In the genomic region with DNA sequence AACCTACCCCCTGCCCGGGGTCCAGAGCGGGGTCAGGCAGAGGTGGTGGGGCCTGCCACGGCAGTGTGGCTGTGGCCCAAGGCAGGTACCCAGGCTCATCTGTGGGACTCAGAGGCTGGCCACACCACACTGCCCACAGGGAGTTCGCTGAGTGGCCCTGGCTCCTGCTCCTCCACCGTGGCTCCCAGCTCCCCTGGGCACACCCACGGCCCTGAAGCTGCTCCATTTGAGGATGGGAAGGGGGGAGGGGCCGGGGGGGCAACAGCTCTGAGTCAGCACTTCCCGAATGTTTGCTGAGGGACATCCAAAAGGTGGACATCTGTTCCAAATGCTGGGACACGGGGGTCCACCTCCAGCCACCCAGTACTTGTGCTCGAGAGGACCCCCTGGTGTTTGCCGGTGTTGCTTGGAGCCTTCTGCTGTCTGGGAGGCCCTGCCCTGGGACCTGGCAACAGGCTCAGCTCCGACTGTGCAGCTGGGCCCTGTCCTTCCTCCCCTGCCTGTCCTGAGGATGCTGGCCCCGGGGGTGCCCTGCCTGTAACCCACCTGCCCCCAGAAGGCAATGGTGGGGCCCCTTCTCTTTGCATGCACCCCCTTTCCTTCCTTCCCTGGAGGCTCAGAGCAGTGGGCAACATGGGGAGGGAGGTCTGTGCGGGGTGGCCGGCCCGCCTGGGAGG, we compare ENCODE assay signal across 11 cellular contexts. TPM values are rescaled to one million over a fixed set of nuclear protein-coding genes. Genes with fewer than 3 reads are reported as not detected.
DNase-seq lines count a peak whose midpoint lies in the region; ATAC-seq and TF ChIP-seq lines count a peak whose summit lies in the region.
"Had no signal": no experiment of that assay in that cellular context is flagged by ENCODE, and none has a peak within 500 bp of the region (broad histone marks: within the 10 kb centered on the region; RNA-seq: fewer than 3 reads in every experiment).

No MANE protein-coding gene starts in this region.

- intact Hi-C loops in A673 (cut with micrococcal nuclease; ENCODE audit: unreplicated experiment) (no loop called here), Calu3 (cut with micrococcal nuclease; ENCODE audit: unreplicated experiment) (no loop called here)
- intact Hi-C loops in activated CD8-positive, alpha-beta T cell treated with anti-CD3 and anti-CD28 coated beads for 36 hours (cut with micrococcal nuclease): loop anchor here (10.0 kb wide), 1 partner anchor 220 kb away; no protein-coding TSS in a partner anchor

- H3K27ac Mint-ChIP-seq in Calu3 (ENCODE audit: unreplicated experiment): no peak overlapping the region
- H3K27ac Mint-ChIP-seq in activated CD8-positive, alpha-beta T cell treated with anti-CD3 and anti-CD28 coated beads for 36 hours: no peak overlapping the region
- H3K27ac Mint-ChIP-seq: immature natural killer cell had no signal

- POLR2A ChIA-PET in A673 (lab: Charles Lee; ENCODE audit: low non-redundant PET): no interaction called here
- POLR2A ChIA-PET in activated CD8-positive, alpha-beta T cell treated with anti-CD3 and anti-CD28 coated beads for 36 hours (lab: Charles Lee): interaction anchor here (0.7 to 1.2 kb wide), 3 partner anchors 10 to 117 kb away, joined by 3 to 4 read pairs (median 3); partner anchors contain the start of gene ANAPC2

- H3K4me3 ChIP-seq in A673 (ENCODE audit: low read depth, low read length, poor library complexity, severe bottlenecking) (no peak overlapping the region), SJCRH30 (peak overlapping the region; percentile 51)
- H3K4me3 ChIP-seq: GM23248 had no signal

- peaks cover 35% of the 10 kb centered on the region for H3K36me3 Mint-ChIP-seq in Calu3 (ENCODE audit: insufficient read depth, unreplicated experiment)
- no peaks in the 10 kb centered on the region for H3K36me3 Mint-ChIP-seq in activated CD8-positive, alpha-beta T cell treated with anti-CD3 and anti-CD28 coated beads for 36 hours (ENCODE audit: low read depth)
- H3K36me3 Mint-ChIP-seq: activated naive CD8-positive, alpha-beta T cell treated with anti-CD3 and anti-CD28 coated beads for 36 hours; immature natural killer cell had no signal

- no peak for ATAC-seq in activated CD8-positive, alpha-beta T cell treated with anti-CD3 and anti-CD28 coated beads for 36 hours

- DNase-seq in A673 (ENCODE audit: low spot score): no peak
- peak; percentile 74 to 78 for DNase-seq in SJCRH30
- peak; percentile 68 for DNase-seq in left kidney (ENCODE audit: low read depth, low spot score)
- DNase-seq in cerebellar nuclear complex (lab: John Stamatoyannopoulos, UW): no peak
- DNase-seq in Calu3: no peak
- no peak for DNase-seq in activated CD8-positive, alpha-beta T cell treated with anti-CD3 and anti-CD28 coated beads for 36 hours
- DNase-seq: activated naive CD8-positive, alpha-beta T cell treated with anti-CD3 and anti-CD28 coated beads for 36 hours; GM23248; immature natural killer cell had no signal

- no peaks in the 10 kb centered on the region for H3K27me3 Mint-ChIP-seq in Calu3 (ENCODE audit: unreplicated experiment)
- H3K27me3 Mint-ChIP-seq in activated CD8-positive, alpha-beta T cell treated with anti-CD3 and anti-CD28 coated beads for 36 hours: peaks cover 9% of the 10 kb centered on the region

- no TSS peak for BruUV-seq in A673 (replicated peaks; lab: Mats Ljungman, UMichigan)
- BruUV-seq in Calu3 (replicated peaks; lab: Mats Ljungman, UMichigan): no TSS peak

- no peaks in the 10 kb centered on the region for H3K4me1 Mint-ChIP-seq in Calu3 (ENCODE audit: low read depth, unreplicated experiment)
- H3K4me1 Mint-ChIP-seq in activated CD8-positive, alpha-beta T cell treated with anti-CD3 and anti-CD28 coated beads for 36 hours (ENCODE audit: low read depth): peaks cover 17% of the 10 kb centered on the region

- H3K4me3 Mint-ChIP-seq in Calu3 (ENCODE audit: low read depth, unreplicated experiment): no peak overlapping the region
- H3K4me3 Mint-ChIP-seq in activated CD8-positive, alpha-beta T cell treated with anti-CD3 and anti-CD28 coated beads for 36 hours: no peak overlapping the region
- H3K4me3 Mint-ChIP-seq: activated naive CD8-positive, alpha-beta T cell treated with anti-CD3 and anti-CD28 coated beads for 36 hours had no signal

- no peaks in the 10 kb centered on the region for H3K9me3 Mint-ChIP-seq in Calu3 (ENCODE audit: low read depth, unreplicated experiment)
- no peaks in the 10 kb centered on the region for H3K9me3 Mint-ChIP-seq in activated CD8-positive, alpha-beta T cell treated with anti-CD3 and anti-CD28 coated beads for 36 hours
- H3K9me3 Mint-ChIP-seq: activated naive CD8-positive, alpha-beta T cell treated with anti-CD3 and anti-CD28 coated beads for 36 hours; immature natural killer cell had no signal

- H3K27ac ChIP-seq in A673 (ENCODE audit: low read depth, low read length, poor library complexity, severe bottlenecking): peak overlapping the region; percentile 38
- peak overlapping the region; percentile 80 for H3K27ac ChIP-seq in SJCRH30
- H3K27ac ChIP-seq: GM23248 had no signal

- H3K4me1 ChIP-seq in A673 (ENCODE audit: insufficient read depth, low read length, poor library complexity, severe bottlenecking) (peaks cover 51% of the 10 kb centered on the region), SJCRH30 (peaks cover 29% of the 10 kb centered on the region)

- TF ChIP-seq CTCF in A673 (conservative IDR thresholded peaks at IDR 0.05; ENCODE audit: low read depth, low read length): no peak
- TF ChIP-seq CTCF in Calu3 (IDR thresholded peaks at IDR 0.05; ENCODE audit: unreplicated experiment): no peak
- no peak for TF ChIP-seq CTCF in activated CD8-positive, alpha-beta T cell treated with anti-CD3 and anti-CD28 coated beads for 36 hours (IDR thresholded peaks at IDR 0.05)

- CTCF ChIA-PET in A673 (lab: Charles Lee) (interaction anchor here (0.6 kb wide), 1 partner anchor 18 kb away, joined by 3 read pairs; no protein-coding TSS in a partner anchor), Calu3 (lab: Charles Lee) (interaction anchor here (0.6 kb wide), 1 partner anchor 118 kb away, joined by 3 read pairs; the partner anchor contains the start of genes EXD3 and NOXA1)
- CTCF ChIA-PET in activated CD8-positive, alpha-beta T cell treated with anti-CD3 and anti-CD28 coated beads for 36 hours (lab: Charles Lee): interaction anchor here (0.6 to 1.0 kb wide), 3 partner anchors 10 to 138 kb away, joined by 3 read pairs; no protein-coding TSS in a partner anchor

- H3K36me3 ChIP-seq in A673 (ENCODE audit: insufficient read depth, low read length, poor library complexity, severe bottlenecking) (no peaks in the 10 kb centered on the region), SJCRH30 (no peaks in the 10 kb centered on the region)

- H3K9me3 ChIP-seq in A673 (ENCODE audit: low read depth, low read length, poor library complexity, severe bottlenecking) (no peaks in the 10 kb centered on the region), SJCRH30 (replicated peaks) (no peaks in the 10 kb centered on the region)
- H3K9me3 ChIP-seq: Caco-2 had no signal

- H3K27me3 ChIP-seq in A673 (replicated peaks; ENCODE audit: insufficient read depth, low read depth, low read length, poor library complexity) (no peaks in the 10 kb centered on the region), SJCRH30 (peaks cover 9% of the 10 kb centered on the region)

RNA-seq across cellular contexts. Expression of gene NRARP, which starts 2.5 kb away (rescaled TPM):
- total RNA-seq in A673 (2021) (7.4 and 8.9 TPM in 2 replicates), Calu3 (2022) (32.6 and 32.9 TPM in 2 replicates)
- 0.89 and 1.0 TPM in 2 replicates for total RNA-seq in SJCRH30 (2014; rRNA removed; shearing (Covaris generic))
- 1 to 10 TPM; 3.3 to 4.4 TPM for total RNA-seq in activated CD8-positive, alpha-beta T cell treated with anti-CD3 and anti-CD28 coated beads for 36 hours
- total RNA-seq: LHCN-M2 had no signal

RNA-seq across cellular contexts. Expression of gene TOR4A, which starts 27.0 kb away (rescaled TPM):
- 0.82 and 1.4 TPM in 2 replicates for total RNA-seq in A673 (2021)
- total RNA-seq in SJCRH30 (2014; rRNA removed; shearing (Covaris generic)): 4.0 and 4.4 TPM in 2 replicates
- total RNA-seq in Calu3 (2022): 51.8 and 60.2 TPM in 2 replicates
- 1 to 10 TPM; 2.9 to 3.0 TPM for total RNA-seq in activated CD8-positive, alpha-beta T cell treated with anti-CD3 and anti-CD28 coated beads for 36 hours

RNA-seq across cellular contexts. Expression of gene NELFB, which starts 49.4 kb away (rescaled TPM):
- total RNA-seq in A673 (2021) (72.6 and 78.1 TPM in 2 replicates), Calu3 (2022) (41.8 and 43.5 TPM in 2 replicates)
- total RNA-seq in SJCRH30 (2014; rRNA removed; shearing (Covaris generic)): 65.5 and 66.8 TPM in 2 replicates
- 10 to 100 TPM; 50.9 to 54.3 TPM for total RNA-seq in activated CD8-positive, alpha-beta T cell treated with anti-CD3 and anti-CD28 coated beads for 36 hours

RNA-seq across cellular contexts. Expression of gene STPG3, which starts 53.4 kb away (rescaled TPM):
- total RNA-seq in A673 (2021) (0.35 TPM in 1 of 2 replicates, not detected in the other), Calu3 (2022) (not detected in 2 replicates)
- total RNA-seq in SJCRH30 (2014; rRNA removed; shearing (Covaris generic)): not detected in 2 replicates
- not detected for total RNA-seq in activated CD8-positive, alpha-beta T cell treated with anti-CD3 and anti-CD28 coated beads for 36 hours
- total RNA-seq: activated naive CD8-positive, alpha-beta T cell treated with anti-CD3 and anti-CD28 coated beads for 36 hours; Caco-2; GM23248; LHCN-M2 had no signal

Comparison
In these comparisons a context has a peak if more than half of its experiments do, and no peak if none do; other contexts are left out.
1. DNase-seq: peak in SJCRH30 (2 of 2) and left kidney (single experiment); none in A673 (single experiment), cerebellar nuclear complex (0 of 2), Calu3 (single experiment) and activated CD8-positive, alpha-beta T cell treated with anti-CD3 and anti-CD28 coated beads for 36 hours (single experiment).